ENCODE assay signal across 1 cellular context in the genomic region with DNA sequence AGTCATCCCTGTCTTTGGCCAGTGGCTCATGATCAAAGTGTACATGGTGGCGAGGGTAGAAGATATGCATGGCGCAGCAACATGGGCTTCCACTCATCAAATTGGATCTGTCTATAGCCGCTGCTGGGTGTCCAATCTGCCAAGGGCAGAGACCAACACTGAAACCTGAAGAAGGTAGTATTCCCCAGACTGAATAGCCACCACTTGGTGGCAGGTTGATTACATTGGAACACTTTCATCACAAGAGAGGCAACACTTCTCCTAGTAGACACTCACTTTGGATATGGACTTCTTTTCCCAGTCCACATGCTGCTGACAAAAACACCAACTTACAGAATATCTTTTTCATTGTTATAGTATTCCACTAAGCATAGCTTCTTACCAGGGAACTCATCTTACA.
TF ChIP-seq lines count a peak whose summit lies in the region.

No MANE protein-coding gene starts in this region.

TF ChIP-seq in H1, 55 proteins besides CTCF, POLR2A, EP300 and RAD21:
- TF ChIP-seq EGR1 (IDR thresholded peaks at IDR 0.05; ENCODE audit: borderline replicate concordance, low read depth, low read length), result no peak
- no peak for TF ChIP-seq CBX5 (IDR thresholded peaks at IDR 0.05; ENCODE audit: low read depth, low read length)
- TF ChIP-seq, protein P1, sequence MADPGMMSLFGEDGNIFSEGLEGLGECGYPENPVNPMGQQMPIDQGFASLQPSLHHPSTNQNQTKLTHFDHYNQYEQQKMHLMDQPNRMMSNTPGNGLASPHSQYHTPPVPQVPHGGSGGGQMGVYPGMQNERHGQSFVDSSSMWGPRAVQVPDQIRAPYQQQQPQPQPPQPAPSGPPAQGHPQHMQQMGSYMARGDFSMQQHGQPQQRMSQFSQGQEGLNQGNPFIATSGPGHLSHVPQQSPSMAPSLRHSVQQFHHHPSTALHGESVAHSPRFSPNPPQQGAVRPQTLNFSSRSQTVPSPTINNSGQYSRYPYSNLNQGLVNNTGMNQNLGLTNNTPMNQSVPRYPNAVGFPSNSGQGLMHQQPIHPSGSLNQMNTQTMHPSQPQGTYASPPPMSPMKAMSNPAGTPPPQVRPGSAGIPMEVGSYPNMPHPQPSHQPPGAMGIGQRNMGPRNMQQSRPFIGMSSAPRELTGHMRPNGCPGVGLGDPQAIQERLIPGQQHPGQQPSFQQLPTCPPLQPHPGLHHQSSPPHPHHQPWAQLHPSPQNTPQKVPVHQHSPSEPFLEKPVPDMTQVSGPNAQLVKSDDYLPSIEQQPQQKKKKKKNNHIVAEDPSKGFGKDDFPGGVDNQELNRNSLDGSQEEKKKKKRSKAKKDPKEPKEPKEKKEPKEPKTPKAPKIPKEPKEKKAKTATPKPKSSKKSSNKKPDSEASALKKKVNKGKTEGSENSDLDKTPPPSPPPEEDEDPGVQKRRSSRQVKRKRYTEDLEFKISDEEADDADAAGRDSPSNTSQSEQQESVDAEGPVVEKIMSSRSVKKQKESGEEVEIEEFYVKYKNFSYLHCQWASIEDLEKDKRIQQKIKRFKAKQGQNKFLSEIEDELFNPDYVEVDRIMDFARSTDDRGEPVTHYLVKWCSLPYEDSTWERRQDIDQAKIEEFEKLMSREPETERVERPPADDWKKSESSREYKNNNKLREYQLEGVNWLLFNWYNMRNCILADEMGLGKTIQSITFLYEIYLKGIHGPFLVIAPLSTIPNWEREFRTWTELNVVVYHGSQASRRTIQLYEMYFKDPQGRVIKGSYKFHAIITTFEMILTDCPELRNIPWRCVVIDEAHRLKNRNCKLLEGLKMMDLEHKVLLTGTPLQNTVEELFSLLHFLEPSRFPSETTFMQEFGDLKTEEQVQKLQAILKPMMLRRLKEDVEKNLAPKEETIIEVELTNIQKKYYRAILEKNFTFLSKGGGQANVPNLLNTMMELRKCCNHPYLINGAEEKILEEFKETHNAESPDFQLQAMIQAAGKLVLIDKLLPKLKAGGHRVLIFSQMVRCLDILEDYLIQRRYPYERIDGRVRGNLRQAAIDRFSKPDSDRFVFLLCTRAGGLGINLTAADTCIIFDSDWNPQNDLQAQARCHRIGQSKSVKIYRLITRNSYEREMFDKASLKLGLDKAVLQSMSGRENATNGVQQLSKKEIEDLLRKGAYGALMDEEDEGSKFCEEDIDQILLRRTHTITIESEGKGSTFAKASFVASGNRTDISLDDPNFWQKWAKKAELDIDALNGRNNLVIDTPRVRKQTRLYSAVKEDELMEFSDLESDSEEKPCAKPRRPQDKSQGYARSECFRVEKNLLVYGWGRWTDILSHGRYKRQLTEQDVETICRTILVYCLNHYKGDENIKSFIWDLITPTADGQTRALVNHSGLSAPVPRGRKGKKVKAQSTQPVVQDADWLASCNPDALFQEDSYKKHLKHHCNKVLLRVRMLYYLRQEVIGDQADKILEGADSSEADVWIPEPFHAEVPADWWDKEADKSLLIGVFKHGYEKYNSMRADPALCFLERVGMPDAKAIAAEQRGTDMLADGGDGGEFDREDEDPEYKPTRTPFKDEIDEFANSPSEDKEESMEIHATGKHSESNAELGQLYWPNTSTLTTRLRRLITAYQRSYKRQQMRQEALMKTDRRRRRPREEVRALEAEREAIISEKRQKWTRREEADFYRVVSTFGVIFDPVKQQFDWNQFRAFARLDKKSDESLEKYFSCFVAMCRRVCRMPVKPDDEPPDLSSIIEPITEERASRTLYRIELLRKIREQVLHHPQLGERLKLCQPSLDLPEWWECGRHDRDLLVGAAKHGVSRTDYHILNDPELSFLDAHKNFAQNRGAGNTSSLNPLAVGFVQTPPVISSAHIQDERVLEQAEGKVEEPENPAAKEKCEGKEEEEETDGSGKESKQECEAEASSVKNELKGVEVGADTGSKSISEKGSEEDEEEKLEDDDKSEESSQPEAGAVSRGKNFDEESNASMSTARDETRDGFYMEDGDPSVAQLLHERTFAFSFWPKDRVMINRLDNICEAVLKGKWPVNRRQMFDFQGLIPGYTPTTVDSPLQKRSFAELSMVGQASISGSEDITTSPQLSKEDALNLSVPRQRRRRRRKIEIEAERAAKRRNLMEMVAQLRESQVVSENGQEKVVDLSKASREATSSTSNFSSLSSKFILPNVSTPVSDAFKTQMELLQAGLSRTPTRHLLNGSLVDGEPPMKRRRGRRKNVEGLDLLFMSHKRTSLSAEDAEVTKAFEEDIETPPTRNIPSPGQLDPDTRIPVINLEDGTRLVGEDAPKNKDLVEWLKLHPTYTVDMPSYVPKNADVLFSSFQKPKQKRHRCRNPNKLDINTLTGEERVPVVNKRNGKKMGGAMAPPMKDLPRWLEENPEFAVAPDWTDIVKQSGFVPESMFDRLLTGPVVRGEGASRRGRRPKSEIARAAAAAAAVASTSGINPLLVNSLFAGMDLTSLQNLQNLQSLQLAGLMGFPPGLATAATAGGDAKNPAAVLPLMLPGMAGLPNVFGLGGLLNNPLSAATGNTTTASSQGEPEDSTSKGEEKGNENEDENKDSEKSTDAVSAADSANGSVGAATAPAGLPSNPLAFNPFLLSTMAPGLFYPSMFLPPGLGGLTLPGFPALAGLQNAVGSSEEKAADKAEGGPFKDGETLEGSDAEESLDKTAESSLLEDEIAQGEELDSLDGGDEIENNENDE (IDR thresholded peaks at IDR 0.05; ENCODE audit: insufficient replicate concordance, low read length), result no peak
- TF ChIP-seq EZH2 (IDR thresholded peaks at IDR 0.05; ENCODE audit: low read depth, low read length, severe bottlenecking), result no peak
- TF ChIP-seq GABPA (IDR thresholded peaks at IDR 0.05; ENCODE audit: borderline replicate concordance, insufficient read depth, low read length), result no peak
- TF ChIP-seq POU5F1 (IDR thresholded peaks at IDR 0.05; ENCODE audit: low read depth, low read length), result no peak
- no peak for TF ChIP-seq JUN (IDR thresholded peaks at IDR 0.05; ENCODE audit: low read depth, low read length)
- TF ChIP-seq CREB1 (IDR thresholded peaks at IDR 0.05), result no peak
- no peak for TF ChIP-seq SAP30 (IDR thresholded peaks at IDR 0.05; ENCODE audit: insufficient read depth, insufficient replicate concordance, low read length)
- no peak for TF ChIP-seq NANOG (IDR thresholded peaks at IDR 0.05; ENCODE audit: insufficient read depth, low read depth, low read length, poor library complexity, severe bottlenecking)
- TF ChIP-seq, protein P2, sequence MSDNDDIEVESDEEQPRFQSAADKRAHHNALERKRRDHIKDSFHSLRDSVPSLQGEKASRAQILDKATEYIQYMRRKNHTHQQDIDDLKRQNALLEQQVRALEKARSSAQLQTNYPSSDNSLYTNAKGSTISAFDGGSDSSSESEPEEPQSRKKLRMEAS (IDR thresholded peaks at IDR 0.05), result no peak
- no peak for TF ChIP-seq SP4 (IDR thresholded peaks at IDR 0.05; ENCODE audit: low read length)
- TF ChIP-seq ZNF274 (IDR thresholded peaks at IDR 0.05; ENCODE audit: borderline replicate concordance, extremely low read depth, low read length), result no peak
- TF ChIP-seq, protein P3, sequence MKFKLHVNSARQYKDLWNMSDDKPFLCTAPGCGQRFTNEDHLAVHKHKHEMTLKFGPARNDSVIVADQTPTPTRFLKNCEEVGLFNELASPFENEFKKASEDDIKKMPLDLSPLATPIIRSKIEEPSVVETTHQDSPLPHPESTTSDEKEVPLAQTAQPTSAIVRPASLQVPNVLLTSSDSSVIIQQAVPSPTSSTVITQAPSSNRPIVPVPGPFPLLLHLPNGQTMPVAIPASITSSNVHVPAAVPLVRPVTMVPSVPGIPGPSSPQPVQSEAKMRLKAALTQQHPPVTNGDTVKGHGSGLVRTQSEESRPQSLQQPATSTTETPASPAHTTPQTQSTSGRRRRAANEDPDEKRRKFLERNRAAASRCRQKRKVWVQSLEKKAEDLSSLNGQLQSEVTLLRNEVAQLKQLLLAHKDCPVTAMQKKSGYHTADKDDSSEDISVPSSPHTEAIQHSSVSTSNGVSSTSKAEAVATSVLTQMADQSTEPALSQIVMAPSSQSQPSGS (IDR thresholded peaks at IDR 0.05; ENCODE audit: low read length), result no peak
